In the genomic region with DNA sequence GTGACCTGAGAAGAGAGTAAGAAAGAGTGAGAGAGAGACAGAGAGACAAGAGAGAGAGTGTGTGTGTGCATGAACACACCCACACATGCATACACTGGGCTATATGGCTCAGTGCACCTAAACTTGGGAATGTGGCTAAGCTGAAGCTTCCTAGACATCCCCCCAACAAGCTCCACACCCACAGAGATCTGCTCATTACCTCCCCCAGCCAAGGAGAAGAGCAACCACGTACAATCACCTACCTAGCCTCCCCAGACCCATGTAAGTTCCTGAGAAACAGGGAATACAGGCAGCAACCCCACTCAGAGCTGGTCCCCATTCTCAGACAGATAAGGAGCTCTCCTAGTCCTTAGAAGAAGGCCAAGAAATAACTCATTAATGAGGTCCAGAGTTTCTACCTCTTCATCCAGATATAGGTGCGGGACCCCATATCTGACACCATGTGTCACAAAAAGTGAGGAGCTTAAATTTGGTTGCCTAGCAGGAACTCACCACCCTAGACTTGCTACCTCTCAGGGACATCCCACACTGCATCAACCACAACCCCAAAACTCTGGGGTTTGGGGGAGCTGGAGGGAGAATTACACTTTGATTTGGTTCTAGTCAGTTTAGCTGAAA, we compare ENCODE assay signal across 16 cellular contexts. TPM values are rescaled to one million over a fixed set of nuclear protein-coding genes. Genes with fewer than 3 reads are reported as not detected.
DNase-seq lines count a peak whose midpoint lies in the region; ATAC-seq and TF ChIP-seq lines count a peak whose summit lies in the region.
"Had no signal": no experiment of that assay in that cellular context is flagged by ENCODE, and none has a peak within 500 bp of the region (broad histone marks: within the 10 kb centered on the region; RNA-seq: fewer than 3 reads in every experiment).

No MANE protein-coding gene starts in this region.

- H3K9me2 ChIP-seq in HCT116 (ENCODE audit: insufficient read depth) = no peaks in the 10 kb centered on the region

- CTCF ChIA-PET in HCT116 (lab: Charles Lee) (interaction anchor here (0.8 to 5.2 kb wide), 6 partner anchors 10 to 96 kb away, joined by 3 to 30 read pairs (median 10); a partner anchor contains a TSS), Panc1 (lab: Charles Lee) (interaction anchor here (0.6 to 2.8 kb wide), 2 partner anchors 14 to 18 kb away, joined by 10 to 13 read pairs; no protein-coding TSS in a partner anchor)

- in situ Hi-C loops in Panc1 (cut with HindIII; ENCODE audit: low pct_unique_long_range_greater_than_20kb, low sequenced_read_pairs) = no loop called here

- H3K4me3 ChIP-seq in BLaER1 (no peak overlapping the region), HCT116 (replicated peaks in 1 of 2; ENCODE audit: low read depth in 1 of 2, low read length in 2 of 2) (no peak overlapping the region), Panc1 (ENCODE audit: low read depth in 2 of 2, low read length in 2 of 2) (no peak overlapping the region)
- H3K4me3 ChIP-seq: HAP-1 had no signal

- no peaks in the 10 kb centered on the region for H3K27me3 Mint-ChIP-seq in chondrocyte (ENCODE audit: low read depth)
- H3K27me3 Mint-ChIP-seq: CD4-positive, alpha-beta T cell had no signal

- no peaks in the 10 kb centered on the region for H3K9me3 Mint-ChIP-seq in chondrocyte (ENCODE audit: low read depth)
- H3K9me3 Mint-ChIP-seq: CD4-positive, alpha-beta T cell had no signal

- peaks cover 7% of the 10 kb centered on the region for H3K79me2 ChIP-seq in HCT116 (ENCODE audit: insufficient read depth, low read length)

- TSS peak; percentile 27 for BruUV-seq in HCT116 (replicated peaks; lab: Mats Ljungman, UMichigan)
- TSS peak; percentile 65 for BruUV-seq in Panc1 (replicated peaks; lab: Mats Ljungman, UMichigan)

- H3K36me3 ChIP-seq in BLaER1 = peaks cover 67% of the 10 kb centered on the region
- peaks cover 2 to 35% of the 10 kb centered on the region in 2 experiments; a peak in 2 of 4 replicates for H3K36me3 ChIP-seq in HCT116 (ENCODE audit: control insufficient read depth in 1 of 2, insufficient read depth in 2 of 2, low read length in 2 of 2)
- peaks cover 11% of the 10 kb centered on the region; the same call in 1 of the 2 replicates for H3K36me3 ChIP-seq in Panc1 (ENCODE audit: control insufficient read depth, insufficient read depth, low read length)

- ATAC-seq in HCT116 (no peak), Panc1 (no peak), HG02938 (IDR thresholded peaks at IDR 0.05; ENCODE audit: unreplicated experiment) (no peak), HG02870 (IDR thresholded peaks at IDR 0.05; ENCODE audit: unreplicated experiment) (no peak), GM18907 (IDR thresholded peaks at IDR 0.05; ENCODE audit: unreplicated experiment) (no peak), HG02981 (IDR thresholded peaks at IDR 0.05; ENCODE audit: unreplicated experiment) (no peak)

- DNase-seq in HCT116 (ENCODE audit: low read depth, low spot score) = no peak
- no peak for DNase-seq in Panc1 (ENCODE audit: low read depth, low spot score)
- DNase-seq in chondrocyte (ENCODE audit: low spot score) = no peak
- DNase-seq: ACHN; C1 segment of cervical spinal cord; CD4-positive, alpha-beta T cell; DND-41; GDM1; KBM-7 had no signal

- H3K4me1 ChIP-seq in BLaER1 = peaks cover 14% of the 10 kb centered on the region
- H3K4me1 ChIP-seq in HCT116 (ENCODE audit: control insufficient read depth in 1 of 2, insufficient read depth in 2 of 2, low read length in 2 of 2) = peaks cover 26 to 31% of the 10 kb centered on the region in 2 experiments
- H3K4me1 ChIP-seq in Panc1 (ENCODE audit: control insufficient read depth, insufficient read depth, low read length) = peaks cover 15% of the 10 kb centered on the region

- peaks cover 24% of the 10 kb centered on the region; the same call in 1 of the 2 replicates for H4K20me1 ChIP-seq in BLaER1
- H4K20me1 ChIP-seq in HCT116 (ENCODE audit: insufficient read depth) = no peaks in the 10 kb centered on the region

- POLR2A ChIA-PET in HCT116 (lab: Charles Lee) = no interaction called here
- POLR2A ChIA-PET in Panc1 (lab: Charles Lee) = no interaction called here

- H3K9me3 ChIP-seq in BLaER1 = no peaks in the 10 kb centered on the region
- H3K9me3 ChIP-seq in HCT116 (ENCODE audit: control insufficient read depth in 1 of 2, insufficient read depth in 1 of 2, low read depth in 1 of 2, low read length in 2 of 2) = no peaks in the 10 kb centered on the region
- H3K9me3 ChIP-seq in Panc1 (ENCODE audit: control insufficient read depth, insufficient read depth, low read depth, low read length) = no peaks in the 10 kb centered on the region
- H3K9me3 ChIP-seq: HAP-1 had no signal

- peak overlapping the region; percentile 34; the same call in 1 of the 2 replicates for H3K9ac ChIP-seq in BLaER1
- no peak overlapping the region for H3K9ac ChIP-seq in HCT116 (ENCODE audit: low read length)

- intact Hi-C loops in HCT116 (cut with micrococcal nuclease) = no loop called here
- intact Hi-C loops in Panc1 (cut with micrococcal nuclease; ENCODE audit: unreplicated experiment) = no loop called here

- H2AFZ ChIP-seq in HCT116 (ENCODE audit: low read depth, low read length, poor library complexity, severe bottlenecking) = no peak overlapping the region

- RAD21 ChIA-PET in HCT116 (lab: Charles Lee; ENCODE audit: low non-redundant PET in 1 of 2, low total read pairs in 2 of 2, uncharacterized antibody in 2 of 2, unreplicated experiment in 2 of 2) = interaction anchor here (1.2 to 1.5 kb wide), 2 partner anchors 14 to 86 kb away, joined by 3 to 4 read pairs; no protein-coding TSS in a partner anchor

- H3K27ac Mint-ChIP-seq in chondrocyte (ENCODE audit: unreplicated experiment) = peak overlapping the region; percentile 59
- H3K27ac Mint-ChIP-seq: CD4-positive, alpha-beta T cell had no signal

- no peak overlapping the region for H3K27ac ChIP-seq in BLaER1
- H3K27ac ChIP-seq in HCT116 (ENCODE audit: low read depth, low read length) = no peak overlapping the region
- no peak overlapping the region for H3K27ac ChIP-seq in Panc1 (ENCODE audit: low read length)
- H3K27ac ChIP-seq: HL-60 had no signal

- H3K4me1 Mint-ChIP-seq in chondrocyte (ENCODE audit: low read depth) = peaks cover 46% of the 10 kb centered on the region

- H3K27me3 ChIP-seq in BLaER1 (no peaks in the 10 kb centered on the region), HCT116 (ENCODE audit: insufficient read depth, low read length) (no peaks in the 10 kb centered on the region), Panc1 (ENCODE audit: control insufficient read depth, insufficient read depth, low read length) (no peaks in the 10 kb centered on the region)

- no peak for TF ChIP-seq RAD21 in HCT116 (IDR thresholded peaks at IDR 0.05; ENCODE audit: low read depth)

- no peak for TF ChIP-seq POLR2A in HCT116 (IDR thresholded peaks at IDR 0.05; ENCODE audit: borderline replicate concordance, extremely low read depth, insufficient read depth, insufficient read length)

- no peak for TF ChIP-seq CTCF in HCT116 (IDR thresholded peaks at IDR 0.05 in 2 of 3, conservative IDR thresholded peaks at IDR 0.05 in 1 of 3; ENCODE audit: borderline replicate concordance in 1 of 3, insufficient read depth in 1 of 3, low read depth in 2 of 3, low read length in 2 of 3)
- no peak for TF ChIP-seq CTCF in Panc1 (IDR thresholded peaks at IDR 0.05)
- no peak for TF ChIP-seq CTCF in chondrocyte (IDR thresholded peaks at IDR 0.05)

- no peak overlapping the region for H3K4me3 Mint-ChIP-seq in chondrocyte (ENCODE audit: unreplicated experiment)
- H3K4me3 Mint-ChIP-seq: CD4-positive, alpha-beta T cell had no signal

- peaks cover 38% of the 10 kb centered on the region for H3K36me3 Mint-ChIP-seq in chondrocyte (ENCODE audit: low read depth)

- H3K4me2 ChIP-seq in BLaER1 (no peak overlapping the region), HCT116 (ENCODE audit: low read length) (no peak overlapping the region)

TF ChIP-seq in HCT116, 20 proteins besides CTCF, POLR2A, EP300 and RAD21 (continues in another document):
- TF ChIP-seq ZFX (IDR thresholded peaks at IDR 0.05) (no peak), FOSL1 (IDR thresholded peaks at IDR 0.05; ENCODE audit: low read depth) (no peak), SP1 (IDR thresholded peaks at IDR 0.05; ENCODE audit: low read depth) (no peak), POLR2AphosphoS5 (IDR thresholded peaks at IDR 0.05; ENCODE audit: low read depth, low read length) (no peak)
- TF ChIP-seq, protein P1, sequence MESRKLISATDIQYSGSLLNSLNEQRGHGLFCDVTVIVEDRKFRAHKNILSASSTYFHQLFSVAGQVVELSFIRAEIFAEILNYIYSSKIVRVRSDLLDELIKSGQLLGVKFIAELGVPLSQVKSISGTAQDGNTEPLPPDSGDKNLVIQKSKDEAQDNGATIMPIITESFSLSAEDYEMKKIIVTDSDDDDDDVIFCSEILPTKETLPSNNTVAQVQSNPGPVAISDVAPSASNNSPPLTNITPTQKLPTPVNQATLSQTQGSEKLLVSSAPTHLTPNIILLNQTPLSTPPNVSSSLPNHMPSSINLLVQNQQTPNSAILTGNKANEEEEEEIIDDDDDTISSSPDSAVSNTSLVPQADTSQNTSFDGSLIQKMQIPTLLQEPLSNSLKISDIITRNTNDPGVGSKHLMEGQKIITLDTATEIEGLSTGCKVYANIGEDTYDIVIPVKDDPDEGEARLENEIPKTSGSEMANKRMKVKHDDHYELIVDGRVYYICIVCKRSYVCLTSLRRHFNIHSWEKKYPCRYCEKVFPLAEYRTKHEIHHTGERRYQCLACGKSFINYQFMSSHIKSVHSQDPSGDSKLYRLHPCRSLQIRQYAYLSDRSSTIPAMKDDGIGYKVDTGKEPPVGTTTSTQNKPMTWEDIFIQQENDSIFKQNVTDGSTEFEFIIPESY (IDR thresholded peaks at IDR 0.05; ENCODE audit: extremely low read depth, insufficient replicate concordance, low read length) = no peak

RNA-seq across cellular contexts. Expression of a gene that starts 9.9 kb away (rescaled TPM):
- 39.7 TPM for total RNA-seq in HCT116 (2021; ENCODE audit: unreplicated experiment)
- polyA plus RNA-seq in HCT116 (2012) = 25.0 and 33.9 TPM in 2 replicates
- total RNA-seq in Panc1 (2021; ENCODE audit: unreplicated experiment) = 50.2 TPM
- 22.9 TPM for polyA plus RNA-seq in Panc1 (2012; ENCODE audit: insufficient read length)
- 56.5 to 124 TPM (median 124 TPM) in 3 replicates for total RNA-seq in chondrocyte

RNA-seq across cellular contexts. Expression of a gene that starts 15.5 kb away (rescaled TPM):
- 48.7 TPM for total RNA-seq in HCT116 (2021; ENCODE audit: unreplicated experiment)
- 45.1 and 57.4 TPM in 2 replicates for polyA plus RNA-seq in HCT116 (2012)
- total RNA-seq in Panc1 (2021; ENCODE audit: unreplicated experiment) = 25.7 TPM
- polyA plus RNA-seq in Panc1 (2012; ENCODE audit: insufficient read length) = 14.1 TPM
- total RNA-seq in chondrocyte = 27.6 to 35.2 TPM (median 29.3 TPM) in 3 replicates

RNA-seq across cellular contexts. Expression of a gene that starts 37.5 kb away (rescaled TPM):
- total RNA-seq in HCT116 (2021; ENCODE audit: unreplicated experiment) (13.7 TPM), Panc1 (2021; ENCODE audit: unreplicated experiment) (5.6 TPM), chondrocyte (6.0 to 7.6 TPM (median 6.0 TPM) in 3 replicates)
- polyA plus RNA-seq in HCT116 (2012) = 15.6 and 16.8 TPM in 2 replicates
- polyA plus RNA-seq in Panc1 (2012; ENCODE audit: insufficient read length) = 7.1 TPM

RNA-seq across cellular contexts. Expression of a gene that starts 43.2 kb away (rescaled TPM):
- 186 TPM for total RNA-seq in HCT116 (2021; ENCODE audit: unreplicated experiment)
- 204 TPM in 2 replicates for polyA plus RNA-seq in HCT116 (2012)
- total RNA-seq in Panc1 (2021; ENCODE audit: unreplicated experiment) = 108 TPM
- 200 TPM for polyA plus RNA-seq in Panc1 (2012; ENCODE audit: insufficient read length)
- 42.0 to 59.5 TPM (median 50.4 TPM) in 3 replicates for total RNA-seq in chondrocyte

RNA-seq across cellular contexts. Expression of a gene that starts 53.5 kb away (rescaled TPM):
- total RNA-seq in HCT116 (2021; ENCODE audit: unreplicated experiment) (67.2 TPM), Panc1 (2021; ENCODE audit: unreplicated experiment) (47.2 TPM), chondrocyte (51.3 to 72.0 TPM (median 53.1 TPM) in 3 replicates)
- polyA plus RNA-seq in HCT116 (2012) = 51.0 and 54.9 TPM in 2 replicates
- polyA plus RNA-seq in Panc1 (2012; ENCODE audit: insufficient read length) = 49.5 TPM
